In genomic region chrX:118807151-118808017, GRCh38 we compare ENCODE assay signal across 8 cellular contexts. TPM values are rescaled to one million over a fixed set of nuclear protein-coding genes. Genes with fewer than 3 reads are reported as not detected.
DNase-seq lines count a peak whose midpoint lies in the region; ATAC-seq and TF ChIP-seq lines count a peak whose summit lies in the region.

No MANE protein-coding gene starts in this region.

- H3K4me1 ChIP-seq in lung (ENCODE audit: control insufficient read depth in 2 of 2, insufficient read depth in 2 of 2, low read length in 2 of 2) (no peaks in the 10 kb centered on the region), testis (no peaks in the 10 kb centered on the region)

- DNase-seq in A172 (ENCODE audit: low spot score) (peak; percentile 1), NB4 (ENCODE audit: low read depth) (peak; percentile 74), SW480 (ENCODE audit: low spot score) (peak; percentile 61), coronary artery (ENCODE audit: low spot score) (no peak), lung (ENCODE audit: low spot score) (no peak), testis (peak; percentile 23)

- TF ChIP-seq CTCF in GM12874 (IDR thresholded peaks at IDR 0.05; ENCODE audit: insufficient read depth, low read depth, low read length) (peak; percentile 50; the same call in 1 of the 2 replicates), NB4 (IDR thresholded peaks at IDR 0.05; ENCODE audit: low read depth, low read length) (peak; percentile 47), coronary artery (IDR thresholded peaks at IDR 0.05) (peak; percentile 45), lung (IDR thresholded peaks at IDR 0.05; ENCODE audit: control extremely low read depth, extremely low read depth) (peak; percentile 70), testis (IDR thresholded peaks at IDR 0.05) (peak; percentile 25 to 56 (median 47))

- WGBS in lung, 2 donors: 36 to 38% methylated on average over 4 of the region's 4 CpGs
- WGBS in testis, 2 donors: 51 to 59% methylated on average over 4 of the region's 4 CpGs

- H3K9me3 ChIP-seq in lung (ENCODE audit: control insufficient read depth in 2 of 2, insufficient read depth in 1 of 2, low read length in 1 of 2) (no peaks in the 10 kb centered on the region), testis (no peaks in the 10 kb centered on the region)

- intact Hi-C loops in testis (cut with DNase I; ENCODE audit: low total_unique reads): loop anchor here (10.0 kb wide), 1 partner anchor 163 kb away; no protein-coding TSS in a partner anchor

- no peak for ATAC-seq in lung (ENCODE audit: insufficient read depth, low FRiP score)
- ATAC-seq in HG02623 (IDR thresholded peaks at IDR 0.05; ENCODE audit: unreplicated experiment): no peak

- no peaks in the 10 kb centered on the region for H3K36me3 ChIP-seq in lung (ENCODE audit: control insufficient read depth in 2 of 2, insufficient read depth in 2 of 2, low read length in 2 of 2)
- no peaks in the 10 kb centered on the region for H3K36me3 ChIP-seq in testis (ENCODE audit: low read depth, missing control alignments)

- H3K4me3 ChIP-seq in NB4 (ENCODE audit: low read depth, low read length): no peak overlapping the region
- no peak overlapping the region for H3K4me3 ChIP-seq in coronary artery
- no peak overlapping the region for H3K4me3 ChIP-seq in lung
- H3K4me3 ChIP-seq in testis: no peak overlapping the region

- no peaks in the 10 kb centered on the region for H3K27me3 ChIP-seq in lung (ENCODE audit: control insufficient read depth, insufficient read depth)
- H3K27me3 ChIP-seq in testis: no peaks in the 10 kb centered on the region

- TF ChIP-seq POLR2A in NB4 (IDR thresholded peaks at IDR 0.05; ENCODE audit: extremely low read depth, insufficient read length): no peak
- no peak for TF ChIP-seq POLR2A in testis (IDR thresholded peaks at IDR 0.05)

- H3K27ac ChIP-seq in coronary artery: no peak overlapping the region
- H3K27ac ChIP-seq in lung (ENCODE audit: low read depth in 1 of 2, low read length in 1 of 2): no peak overlapping the region
- H3K27ac ChIP-seq in testis: no peak overlapping the region

RNA-seq across cellular contexts. Expression of gene ZCCHC12, which starts 16.2 kb away (rescaled TPM):
- total RNA-seq in A172 (2014; rRNA removed; shearing (Covaris generic)): 0.05 TPM in 1 of 2 replicates, not detected in the other
- total RNA-seq in lung (1 to 10 TPM in 1 of 2 donors, under 1 TPM in 1; 0.88 to 1.5 TPM), testis (under 1 TPM; 0.31 to 0.79 TPM)
- polyA plus RNA-seq in lung (under 1 TPM; 0.10 TPM), testis (ENCODE audit: insufficient read depth, low read depth, low replicate concordance) (8.1 TPM)

Comparison
In these comparisons a context has a peak if more than half of its experiments do, and no peak if none do; other contexts are left out.
1. DNase-seq: peak in A172 (single experiment), NB4 (single experiment), SW480 (single experiment) and testis (single experiment); none in coronary artery (single experiment) and lung (single experiment).
2. Peak in every context shown above with its lines, with median percentiles within 50 percentile points of each other: CTCF ChIP-seq.